In the genomic region with DNA sequence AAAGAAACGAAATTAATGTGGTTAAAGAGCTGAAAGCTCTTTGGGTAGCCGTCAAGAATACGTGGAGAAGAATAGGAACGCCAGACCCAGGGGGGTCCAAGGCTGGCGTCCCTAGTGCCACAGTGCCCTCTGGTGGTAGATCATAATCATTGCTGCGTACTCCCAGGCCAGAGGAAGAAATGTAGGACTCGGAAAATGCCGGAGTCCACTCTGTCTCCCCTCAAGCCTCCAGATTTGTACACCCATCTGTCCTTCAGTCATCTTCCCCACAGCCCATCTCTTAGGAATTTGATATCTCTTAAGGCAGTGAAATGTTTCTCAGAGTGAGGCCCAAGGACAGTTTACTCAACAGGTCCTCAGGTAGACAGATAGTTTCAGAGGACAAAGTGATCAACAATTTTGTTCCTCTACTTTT, we compare ENCODE assay signal across 8 cellular contexts. TPM values are rescaled to one million over a fixed set of nuclear protein-coding genes. Genes with fewer than 3 reads are reported as not detected.
DNase-seq lines count a peak whose midpoint lies in the region; ATAC-seq, FAIRE-seq and TF ChIP-seq lines count a peak whose summit lies in the region.

No MANE protein-coding gene starts in this region.

- H3K4me1 Mint-ChIP-seq in CD8-positive, alpha-beta T cell (ENCODE audit: low read depth) = peaks cover 4% of the 10 kb centered on the region

- ATAC-seq in CD8-positive, alpha-beta T cell = peak; percentile 91
- ATAC-seq in GM19324 (IDR thresholded peaks at IDR 0.05; ENCODE audit: low FRiP score, unreplicated experiment) = no peak

- no peak for TF ChIP-seq POLR2A in H54 (IDR thresholded peaks at IDR 0.05; ENCODE audit: low read depth, low read length)

- H3K27ac ChIP-seq in CD8-positive, alpha-beta T cell (ENCODE audit: low read depth, low read length) = no peak overlapping the region

- H3K27ac Mint-ChIP-seq in CD8-positive, alpha-beta T cell = no peak overlapping the region

- TF ChIP-seq CTCF in CD8-positive, alpha-beta T cell (IDR thresholded peaks at IDR 0.05) = peak; percentile 83

- intact Hi-C loops in CD8-positive, alpha-beta T cell (cut with DNase I, micrococcal nuclease) = loop anchor here (1.0 kb wide), 4 partner anchors 90 to 297 kb away; no protein-coding TSS in a partner anchor

- no peaks in the 10 kb centered on the region for H3K4me1 ChIP-seq in CD8-positive, alpha-beta T cell (ENCODE audit: insufficient read depth, low read length)

- H3K36me3 ChIP-seq in CD8-positive, alpha-beta T cell (ENCODE audit: insufficient read depth, low read length) = no peaks in the 10 kb centered on the region

- FAIRE-seq in H54 (lab: Jason Lieb, UNC) = peak; percentile 58

- no peak overlapping the region for H3K4me3 Mint-ChIP-seq in CD8-positive, alpha-beta T cell

- CTCF ChIA-PET in CD8-positive, alpha-beta T cell (lab: Charles Lee) = interaction anchor here (0.6 to 6.7 kb wide), 34 partner anchors 8 to 524 kb away, joined by 3 to 78 read pairs (median 4); a partner anchor contains a TSS

- peaks cover 17% of the 10 kb centered on the region for H3K27me3 Mint-ChIP-seq in CD8-positive, alpha-beta T cell (ENCODE audit: low read depth)

- H3K9me3 ChIP-seq in CD8-positive, alpha-beta T cell (ENCODE audit: low read length) = no peaks in the 10 kb centered on the region

- no peaks in the 10 kb centered on the region for H3K27me3 ChIP-seq in CD8-positive, alpha-beta T cell (ENCODE audit: insufficient read depth, low read length)

- H3K9me3 Mint-ChIP-seq in CD8-positive, alpha-beta T cell = no peaks in the 10 kb centered on the region

- H3K36me3 Mint-ChIP-seq in CD8-positive, alpha-beta T cell = no peaks in the 10 kb centered on the region

- H3K4me3 ChIP-seq in CD8-positive, alpha-beta T cell (ENCODE audit: low read depth, low read length) = no peak overlapping the region

- DNase-seq in CD8-positive, alpha-beta T cell = peak in 6 of 7 experiments; percentile 43 to 78 (median 56)
- DNase-seq in H54 (ENCODE audit: insufficient read length, low spot score) = peak; percentile 75
- peak; percentile 78 for DNase-seq in NCI-H2171 (lab: John Stamatoyannopoulos, UW)
- peak; percentile 33 for DNase-seq in activated CD4-positive, CD25-positive, alpha-beta regulatory T cell treated with anti-CD3 and anti-CD28 coated beads, Interleukin-2, amount 50 U/mL, for 16 hours (ENCODE audit: low read depth, low spot score)
- DNase-seq in central memory CD4-positive, alpha-beta T cell = peak; percentile 60
- DNase-seq in left kidney (ENCODE audit: low read depth, low spot score) = peak; percentile 91
- DNase-seq in stimulated activated CD4-positive, alpha-beta T cell treated with anti-CD3 and anti-CD28 coated beads, Interleukin-4, amount 100 ng/mL, for 4 hours = peak; percentile 38 to 51

- POLR2A ChIA-PET in CD8-positive, alpha-beta T cell (lab: Charles Lee) = no interaction called here

RNA-seq across cellular contexts. Expression of a gene that starts 25.4 kb away (rescaled TPM):
- total RNA-seq in CD8-positive, alpha-beta T cell = not detected

RNA-seq across cellular contexts. Expression of a gene that starts 56.8 kb away (rescaled TPM):
- total RNA-seq in CD8-positive, alpha-beta T cell = 10 to 100 TPM; 16.7 to 18.8 TPM

Comparison
In these comparisons a context has a peak if more than half of its experiments do, and no peak if none do; other contexts are left out.
1. DNase-seq: peak in every context shown above with its lines; median percentile 91 in left kidney; 78 in NCI-H2171; 75 in H54; 60 in central memory CD4-positive, alpha-beta T cell; 56 in CD8-positive, alpha-beta T cell; 44 in stimulated activated CD4-positive, alpha-beta T cell treated with anti-CD3 and anti-CD28 coated beads, Interleukin-4, amount 100 ng/mL, for 4 hours; 33 in activated CD4-positive, CD25-positive, alpha-beta regulatory T cell treated with anti-CD3 and anti-CD28 coated beads, Interleukin-2, amount 50 U/mL, for 16 hours.